In genomic region chr3:134090031-134090430, GRCh38 we compare ENCODE assay signal across 28 cellular contexts.
A peak's percentile ranks its signal among the peaks of the same experiment; 100 is the strongest.
DNase-seq lines count a peak whose midpoint lies in the region; ATAC-seq and TF ChIP-seq lines count a peak whose summit lies in the region.
"Had no signal": no experiment of that assay in that cellular context is flagged by ENCODE, and none has a peak within 500 bp of the region (broad histone marks: within the 10 kb centered on the region; RNA-seq: fewer than 3 reads in every experiment).

No MANE protein-coding gene starts in this region.

- H3K36me3 ChIP-seq in PC-3 (ENCODE audit: low read depth, low read length) (no peaks in the 10 kb centered on the region), mesenchymal stem cell (ENCODE audit: control insufficient read depth in 1 of 2, insufficient read depth in 2 of 2, low read depth in 1 of 2, low read length in 2 of 2) (no peaks in the 10 kb centered on the region)
- H3K36me3 ChIP-seq: BE2C, HAP-1 had no signal

- no peak for ATAC-seq in PC-3
- no peak for ATAC-seq in left cardiac atrium
- ATAC-seq: A549, GM23338 had no signal

- no peak overlapping the region for H2BK120ac ChIP-seq in mesenchymal stem cell (ENCODE audit: low read depth, low read length)

- H2BK15ac ChIP-seq in mesenchymal stem cell (ENCODE audit: low read depth, poor library complexity, severe bottlenecking) = no peak overlapping the region

- no peak overlapping the region for H2BK12ac ChIP-seq in mesenchymal stem cell (ENCODE audit: low read length in 2 of 2)

- CTCF ChIA-PET in PC-3 (lab: Charles Lee) = no interaction called here

- no peak overlapping the region for H3K4ac ChIP-seq in mesenchymal stem cell (ENCODE audit: low read depth in 1 of 2, low read length in 2 of 2)

- intact Hi-C loops in PC-3 (cut with micrococcal nuclease) = no loop called here
- intact Hi-C loops in left cardiac atrium (cut with DNase I) = no loop called here

- no peaks in the 10 kb centered on the region for H3K79me2 ChIP-seq in PC-3 (ENCODE audit: low read length)

- H3K36me3 Mint-ChIP-seq in activated T-cell treated with anti-CD3 and anti-CD28 coated beads, Interleukin-2, amount 50 U/mL, for 24 hours (ENCODE audit: low read depth) = no peaks in the 10 kb centered on the region
- H3K36me3 Mint-ChIP-seq: CD14-positive monocyte; CD8-positive, alpha-beta memory T cell had no signal

- H2AK5ac ChIP-seq in mesenchymal stem cell (ENCODE audit: low read length, severe bottlenecking) = no peak overlapping the region

- POLR2A ChIA-PET in PC-3 (lab: Charles Lee; ENCODE audit: unreplicated experiment) = no interaction called here

- TF ChIP-seq CTCF in PC-3 (conservative IDR thresholded peaks at IDR 0.05; ENCODE audit: low read depth, low read length) = no peak
- no peak for TF ChIP-seq CTCF in choroid plexus epithelial cell (conservative IDR thresholded peaks at IDR 0.05; ENCODE audit: low read depth, low read length)

- no peak overlapping the region for H3K4me3 ChIP-seq in PC-3 (ENCODE audit: low read length)
- H3K4me3 ChIP-seq in choroid plexus epithelial cell (ENCODE audit: low read depth, low read length) = no peak overlapping the region
- no peak overlapping the region for H3K4me3 ChIP-seq in mesenchymal stem cell (ENCODE audit: insufficient read depth in 1 of 2, low read depth in 1 of 2, low read length in 2 of 2)
- H3K4me3 ChIP-seq: A549, GM23338, HAP-1 had no signal

- H3K9me3 ChIP-seq in PC-3 (ENCODE audit: low read length) (no peaks in the 10 kb centered on the region), mesenchymal stem cell (ENCODE audit: control insufficient read depth, low read length) (peaks cover 5% of the 10 kb centered on the region)
- H3K9me3 ChIP-seq: A549, BE2C, HAP-1, SK-N-SH had no signal

- no peak overlapping the region for H4K91ac ChIP-seq in mesenchymal stem cell (ENCODE audit: low read length)

- H3K9me3 Mint-ChIP-seq in activated T-cell treated with anti-CD3 and anti-CD28 coated beads, Interleukin-2, amount 50 U/mL, for 24 hours = peaks cover 6% of the 10 kb centered on the region
- H3K9me3 Mint-ChIP-seq: T-helper 1 cell treated with Interleukin-12 subunit alpha and Interleukin-12 subunit beta and Interleukin-4 antibody, amounts not matched to agents 30 μg/mL and 1 μg/mL, for 36 hours had no signal

- no peaks in the 10 kb centered on the region for H3K4me1 Mint-ChIP-seq in activated T-cell treated with anti-CD3 and anti-CD28 coated beads, Interleukin-2, amount 50 U/mL, for 24 hours (ENCODE audit: low read depth)
- H3K4me1 Mint-ChIP-seq: CD14-positive monocyte; CD8-positive, alpha-beta memory T cell; GM23338 had no signal

- no peak overlapping the region for H4K8ac ChIP-seq in mesenchymal stem cell (ENCODE audit: low read length)

- no peak overlapping the region for H3K18ac ChIP-seq in mesenchymal stem cell (ENCODE audit: low read depth in 1 of 2, low read length in 2 of 2)

- H3K4me2 ChIP-seq in PC-3 (ENCODE audit: low read length) (no peak overlapping the region), mesenchymal stem cell (ENCODE audit: low read length, poor library complexity, severe bottlenecking) (no peak overlapping the region)
- H3K4me2 ChIP-seq: A549, GM23338, SK-N-SH had no signal

- BruUV-seq in PC-3 (replicated peaks; lab: Mats Ljungman, UMichigan) = no TSS peak

- no peak overlapping the region for H2BK5ac ChIP-seq in mesenchymal stem cell (ENCODE audit: low read depth, low read length, poor library complexity, severe bottlenecking)

- H3K9me2 ChIP-seq in PC-3 (replicated peaks; ENCODE audit: low read length) = no peaks in the 10 kb centered on the region
- H3K9me2 ChIP-seq: SK-N-SH had no signal

- no peaks in the 10 kb centered on the region for H4K20me1 ChIP-seq in PC-3 (ENCODE audit: low read length)

- peaks cover 3% of the 10 kb centered on the region for H3K27me3 Mint-ChIP-seq in activated T-cell treated with anti-CD3 and anti-CD28 coated beads, Interleukin-2, amount 50 U/mL, for 24 hours

- H3K79me1 ChIP-seq in mesenchymal stem cell (replicated peaks; ENCODE audit: low read length, poor library complexity, severe bottlenecking) = no peaks in the 10 kb centered on the region

- no peak overlapping the region for H2AFZ ChIP-seq in PC-3 (ENCODE audit: low read length)
- H2AFZ ChIP-seq in mesenchymal stem cell (ENCODE audit: low read depth, low read length) = no peak overlapping the region
- H2AFZ ChIP-seq: GM23338 had no signal

- H3K4me1 ChIP-seq in PC-3 (ENCODE audit: insufficient read depth, low read length) (peaks cover 15% of the 10 kb centered on the region), mesenchymal stem cell (ENCODE audit: control insufficient read depth, insufficient read depth, low read depth, low read length) (no peaks in the 10 kb centered on the region)
- H3K4me1 ChIP-seq: A549, BE2C, HAP-1 had no signal

- H3K27ac ChIP-seq in PC-3 (ENCODE audit: low read length) (0 out of 2 replicates have a peak overlapping the region, but pooled peaks have one; percentile 13), mesenchymal stem cell (ENCODE audit: low read length, poor library complexity, severe bottlenecking) (no peak overlapping the region)
- H3K27ac ChIP-seq: A549, HL-60 had no signal

- H3K9ac ChIP-seq in PC-3 (ENCODE audit: low read length) (no peak overlapping the region), mesenchymal stem cell (ENCODE audit: low read length) (no peak overlapping the region)
- H3K9ac ChIP-seq: SK-N-SH had no signal

- no peaks in the 10 kb centered on the region for H3F3A ChIP-seq in PC-3 (ENCODE audit: low read length, unreplicated experiment)

- DNase-seq in GM03348 (ENCODE audit: low spot score) (peak; percentile 7), PC-3 (peak; percentile 43), choroid plexus epithelial cell (ENCODE audit: low read depth) (peak; percentile 56), mesenchymal stem cell (peak; percentile 71), NCI-H510A (lab: John Stamatoyannopoulos, UW) (no peak), left cardiac atrium (no peak)
- DNase-seq in activated T-cell treated with anti-CD3 and anti-CD28 coated beads, Interleukin-2, amount 50 U/mL, for 24 hours = no peak
- DNase-seq in effector CD4-positive, alpha-beta T cell = no peak
- DNase-seq: BE2C; CD8-positive, alpha-beta memory T cell; DMS 273 treated with DMSO at 0.1 percent for 48 hours; DMS79 treated with DMSO at 0.1 percent for 48 hours; NCI-H1092; NCI-H1417 treated with DMSO at 0.1 percent for 48 hours; NCI-H187; NCI-H2081 treated with DMSO at 0.1 percent for 48 hours; NCI-H2171; NCI-H345; NCI-H69; SIG-M5; SK-N-SH; SW 1271 had no signal

- H3K23ac ChIP-seq in mesenchymal stem cell (ENCODE audit: low read length in 2 of 2) = no peak overlapping the region

- no peak overlapping the region for H3K14ac ChIP-seq in mesenchymal stem cell (ENCODE audit: low read length in 2 of 2)

- no CpG with 5 or more reads among the region's 2 CpGs for WGBS in mesenchymal stem cell

- no peak overlapping the region for H3K4me3 Mint-ChIP-seq in activated T-cell treated with anti-CD3 and anti-CD28 coated beads, Interleukin-2, amount 50 U/mL, for 24 hours
- H3K4me3 Mint-ChIP-seq: CD14-positive monocyte; CD8-positive, alpha-beta memory T cell; GM23338; T-helper 1 cell treated with Interleukin-12 subunit alpha and Interleukin-12 subunit beta and Interleukin-4 antibody, amounts not matched to agents 30 μg/mL and 1 μg/mL, for 36 hours had no signal

- H3K27me3 ChIP-seq in PC-3 (ENCODE audit: low read length) = no peaks in the 10 kb centered on the region
- no peaks in the 10 kb centered on the region for H3K27me3 ChIP-seq in mesenchymal stem cell (ENCODE audit: control insufficient read depth in 1 of 2, insufficient read depth in 1 of 2, low read length in 2 of 2)
- H3K27me3 ChIP-seq: BE2C had no signal

- H3K27ac Mint-ChIP-seq in activated T-cell treated with anti-CD3 and anti-CD28 coated beads, Interleukin-2, amount 50 U/mL, for 24 hours = no peak overlapping the region
- H3K27ac Mint-ChIP-seq: CD14-positive monocyte; CD8-positive, alpha-beta memory T cell; GM23338; T-helper 1 cell treated with Interleukin-12 subunit alpha and Interleukin-12 subunit beta and Interleukin-4 antibody, amounts not matched to agents 30 μg/mL and 1 μg/mL, for 36 hours had no signal

Comparison
In these comparisons a context has a peak if more than half of its experiments do, and no peak if none do; other contexts are left out.
1. DNase-seq: peak in GM03348 (single experiment), PC-3 (single experiment), choroid plexus epithelial cell (single experiment) and mesenchymal stem cell (single experiment); none in activated T-cell treated with anti-CD3 and anti-CD28 coated beads, Interleukin-2, amount 50 U/mL, for 24 hours (single experiment), NCI-H510A (single experiment), effector CD4-positive, alpha-beta T cell (single experiment) and left cardiac atrium (single experiment).